1 cellular context compared by ENCODE assay signal in genomic region chr14:94483729-94484275, GRCh38.
TF ChIP-seq lines count a peak whose summit lies in the region.

No MANE protein-coding gene starts in this region.

TF ChIP-seq in HepG2, 621 proteins besides CTCF, POLR2A, EP300 and RAD21:
- TF ChIP-seq HDAC1 (CRISPR knock-in tag; IDR thresholded peaks at IDR 0.05) (0 out of 2 replicates have a peak, but pooled peaks have one; percentile 26), ZNF547 (CRISPR knock-in tag; IDR thresholded peaks at IDR 0.05) (0 out of 2 replicates have a peak, but pooled peaks have one; percentile 58), ZFX (CRISPR knock-in tag; IDR thresholded peaks at IDR 0.05; ENCODE audit: low read depth) (0 out of 2 replicates have a peak, but pooled peaks have one; percentile 17), GFI1 (CRISPR knock-in tag; IDR thresholded peaks at IDR 0.05; ENCODE audit: borderline replicate concordance) (no peak), ZNF629 (CRISPR knock-in tag; conservative IDR thresholded peaks at IDR 0.05) (peak; percentile 77)
- TF ChIP-seq, protein P1, sequence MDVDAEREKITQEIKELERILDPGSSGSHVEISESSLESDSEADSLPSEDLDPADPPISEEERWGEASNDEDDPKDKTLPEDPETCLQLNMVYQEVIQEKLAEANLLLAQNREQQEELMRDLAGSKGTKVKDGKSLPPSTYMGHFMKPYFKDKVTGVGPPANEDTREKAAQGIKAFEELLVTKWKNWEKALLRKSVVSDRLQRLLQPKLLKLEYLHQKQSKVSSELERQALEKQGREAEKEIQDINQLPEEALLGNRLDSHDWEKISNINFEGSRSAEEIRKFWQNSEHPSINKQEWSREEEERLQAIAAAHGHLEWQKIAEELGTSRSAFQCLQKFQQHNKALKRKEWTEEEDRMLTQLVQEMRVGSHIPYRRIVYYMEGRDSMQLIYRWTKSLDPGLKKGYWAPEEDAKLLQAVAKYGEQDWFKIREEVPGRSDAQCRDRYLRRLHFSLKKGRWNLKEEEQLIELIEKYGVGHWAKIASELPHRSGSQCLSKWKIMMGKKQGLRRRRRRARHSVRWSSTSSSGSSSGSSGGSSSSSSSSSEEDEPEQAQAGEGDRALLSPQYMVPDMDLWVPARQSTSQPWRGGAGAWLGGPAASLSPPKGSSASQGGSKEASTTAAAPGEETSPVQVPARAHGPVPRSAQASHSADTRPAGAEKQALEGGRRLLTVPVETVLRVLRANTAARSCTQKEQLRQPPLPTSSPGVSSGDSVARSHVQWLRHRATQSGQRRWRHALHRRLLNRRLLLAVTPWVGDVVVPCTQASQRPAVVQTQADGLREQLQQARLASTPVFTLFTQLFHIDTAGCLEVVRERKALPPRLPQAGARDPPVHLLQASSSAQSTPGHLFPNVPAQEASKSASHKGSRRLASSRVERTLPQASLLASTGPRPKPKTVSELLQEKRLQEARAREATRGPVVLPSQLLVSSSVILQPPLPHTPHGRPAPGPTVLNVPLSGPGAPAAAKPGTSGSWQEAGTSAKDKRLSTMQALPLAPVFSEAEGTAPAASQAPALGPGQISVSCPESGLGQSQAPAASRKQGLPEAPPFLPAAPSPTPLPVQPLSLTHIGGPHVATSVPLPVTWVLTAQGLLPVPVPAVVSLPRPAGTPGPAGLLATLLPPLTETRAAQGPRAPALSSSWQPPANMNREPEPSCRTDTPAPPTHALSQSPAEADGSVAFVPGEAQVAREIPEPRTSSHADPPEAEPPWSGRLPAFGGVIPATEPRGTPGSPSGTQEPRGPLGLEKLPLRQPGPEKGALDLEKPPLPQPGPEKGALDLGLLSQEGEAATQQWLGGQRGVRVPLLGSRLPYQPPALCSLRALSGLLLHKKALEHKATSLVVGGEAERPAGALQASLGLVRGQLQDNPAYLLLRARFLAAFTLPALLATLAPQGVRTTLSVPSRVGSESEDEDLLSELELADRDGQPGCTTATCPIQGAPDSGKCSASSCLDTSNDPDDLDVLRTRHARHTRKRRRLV (CRISPR knock-in tag; IDR thresholded peaks at IDR 0.05) = no peak
- TF ChIP-seq, protein P2, sequence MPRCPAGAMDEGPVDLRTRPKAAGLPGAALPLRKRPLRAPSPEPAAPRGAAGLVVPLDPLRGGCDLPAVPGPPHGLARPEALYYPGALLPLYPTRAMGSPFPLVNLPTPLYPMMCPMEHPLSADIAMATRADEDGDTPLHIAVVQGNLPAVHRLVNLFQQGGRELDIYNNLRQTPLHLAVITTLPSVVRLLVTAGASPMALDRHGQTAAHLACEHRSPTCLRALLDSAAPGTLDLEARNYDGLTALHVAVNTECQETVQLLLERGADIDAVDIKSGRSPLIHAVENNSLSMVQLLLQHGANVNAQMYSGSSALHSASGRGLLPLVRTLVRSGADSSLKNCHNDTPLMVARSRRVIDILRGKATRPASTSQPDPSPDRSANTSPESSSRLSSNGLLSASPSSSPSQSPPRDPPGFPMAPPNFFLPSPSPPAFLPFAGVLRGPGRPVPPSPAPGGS (CRISPR knock-in tag; IDR thresholded peaks at IDR 0.05) = peak; percentile 49; the same call in 1 of the 2 replicates
TF ChIP-seq in HepG2: peak in this region for 5.
